Comparison of ENCODE assay signal across 10 cellular contexts in genomic region chr14:102579696-102580551, GRCh38. TPM values are rescaled to one million over a fixed set of nuclear protein-coding genes. Genes with fewer than 3 reads are reported as not detected.
A peak's percentile ranks its signal among the peaks of the same experiment; 100 is the strongest.
DNase-seq lines count a peak whose midpoint lies in the region; ATAC-seq, FAIRE-seq and TF ChIP-seq lines count a peak whose summit lies in the region.
"Had no signal": no experiment of that assay in that cellular context is flagged by ENCODE, and none has a peak within 500 bp of the region (broad histone marks: within the 10 kb centered on the region; RNA-seq: fewer than 3 reads in every experiment).

No MANE protein-coding gene starts in this region.

- no peaks in the 10 kb centered on the region for H3K36me3 Mint-ChIP-seq in stimulated activated effector memory CD8-positive, alpha-beta T cell treated with anti-CD3 and anti-CD28 coated beads, Interleukin-12 subunit alpha, Interleukin-12 subunit beta, amount 100 ng/mL, for 72 hours

- no peaks in the 10 kb centered on the region for H3K36me3 ChIP-seq in gastroesophageal sphincter

- 51 to 75% methylated on average over 3 to 16 of the region's 19 CpGs for WGBS in gastroesophageal sphincter (ENCODE audit: low coverage in 1 of 2), 2 donors

- ATAC-seq in SK-N-SH treated with all-trans-retinoic acid at 6 μM for 48 hours (peak; percentile 73), gastroesophageal sphincter (peak; percentile 53)
- no peak for ATAC-seq in stimulated activated effector memory CD8-positive, alpha-beta T cell treated with anti-CD3 and anti-CD28 coated beads, Interleukin-12 subunit alpha, Interleukin-12 subunit beta, amount 100 ng/mL, for 72 hours
- ATAC-seq: Panc1 had no signal

- H3K4me3 ChIP-seq in gastroesophageal sphincter: no peak overlapping the region

- H3K27ac Mint-ChIP-seq in stimulated activated effector memory CD8-positive, alpha-beta T cell treated with anti-CD3 and anti-CD28 coated beads, Interleukin-12 subunit alpha, Interleukin-12 subunit beta, amount 100 ng/mL, for 72 hours: peak overlapping the region; percentile 36

- no peaks in the 10 kb centered on the region for H3K4me1 Mint-ChIP-seq in stimulated activated effector memory CD8-positive, alpha-beta T cell treated with anti-CD3 and anti-CD28 coated beads, Interleukin-12 subunit alpha, Interleukin-12 subunit beta, amount 100 ng/mL, for 72 hours

- H3K9me3 Mint-ChIP-seq in stimulated activated effector memory CD8-positive, alpha-beta T cell treated with anti-CD3 and anti-CD28 coated beads, Interleukin-12 subunit alpha, Interleukin-12 subunit beta, amount 100 ng/mL, for 72 hours: no peaks in the 10 kb centered on the region

- no peak for TF ChIP-seq EP300 in gastroesophageal sphincter (IDR thresholded peaks at IDR 0.05)

- no peaks in the 10 kb centered on the region for H3K9me3 ChIP-seq in gastroesophageal sphincter

- no peak for TF ChIP-seq CTCF in gastroesophageal sphincter (IDR thresholded peaks at IDR 0.05)

- peak; percentile 63 for DNase-seq in H54 (ENCODE audit: insufficient read length, low spot score)
- DNase-seq in stimulated activated effector memory CD8-positive, alpha-beta T cell treated with anti-CD3 and anti-CD28 coated beads, Interleukin-12 subunit alpha, Interleukin-12 subunit beta, amount 100 ng/mL, for 72 hours (ENCODE audit: low spot score in 2 of 2): no peak
- no peak for DNase-seq in COLO668 (lab: John Stamatoyannopoulos, UW; ENCODE audit: unreplicated experiment)
- DNase-seq in C1 segment of cervical spinal cord (lab: John Stamatoyannopoulos, UW): no peak
- DNase-seq in SW 1271 (lab: John Stamatoyannopoulos, UW): no peak
- DNase-seq: anterior cingulate cortex had no signal

- H3K27me3 ChIP-seq in gastroesophageal sphincter: peaks cover 14% of the 10 kb centered on the region

- no peak for FAIRE-seq in H54 (lab: Jason Lieb, UNC)

- H3K4me1 ChIP-seq in gastroesophageal sphincter: no peaks in the 10 kb centered on the region
- H3K4me1 ChIP-seq: parathyroid adenoma had no signal

- no peak overlapping the region for H3K27ac ChIP-seq in gastroesophageal sphincter
- H3K27ac ChIP-seq: parathyroid adenoma had no signal

- H3K4me3 Mint-ChIP-seq in stimulated activated effector memory CD8-positive, alpha-beta T cell treated with anti-CD3 and anti-CD28 coated beads, Interleukin-12 subunit alpha, Interleukin-12 subunit beta, amount 100 ng/mL, for 72 hours: no peak overlapping the region

- TF ChIP-seq POLR2A in H54 (IDR thresholded peaks at IDR 0.05; ENCODE audit: low read depth, low read length) (no peak), gastroesophageal sphincter (IDR thresholded peaks at IDR 0.05) (no peak)

TF ChIP-seq in SK-N-SH treated with all-trans-retinoic acid at 6 μM for 48 hours, 23 proteins besides CTCF, POLR2A, EP300 and RAD21:
- no peak for TF ChIP-seq TOX (CRISPR knock-in tag; IDR thresholded peaks at IDR 0.05; ENCODE audit: borderline replicate concordance)
- no peak for TF ChIP-seq BACH2 (CRISPR knock-in tag; IDR thresholded peaks at IDR 0.05; ENCODE audit: borderline replicate concordance)
- TF ChIP-seq, protein P1, sequence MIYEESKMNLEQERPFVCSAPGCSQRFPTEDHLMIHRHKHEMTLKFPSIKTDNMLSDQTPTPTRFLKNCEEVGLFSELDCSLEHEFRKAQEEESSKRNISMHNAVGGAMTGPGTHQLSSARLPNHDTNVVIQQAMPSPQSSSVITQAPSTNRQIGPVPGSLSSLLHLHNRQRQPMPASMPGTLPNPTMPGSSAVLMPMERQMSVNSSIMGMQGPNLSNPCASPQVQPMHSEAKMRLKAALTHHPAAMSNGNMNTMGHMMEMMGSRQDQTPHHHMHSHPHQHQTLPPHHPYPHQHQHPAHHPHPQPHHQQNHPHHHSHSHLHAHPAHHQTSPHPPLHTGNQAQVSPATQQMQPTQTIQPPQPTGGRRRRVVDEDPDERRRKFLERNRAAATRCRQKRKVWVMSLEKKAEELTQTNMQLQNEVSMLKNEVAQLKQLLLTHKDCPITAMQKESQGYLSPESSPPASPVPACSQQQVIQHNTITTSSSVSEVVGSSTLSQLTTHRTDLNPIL (CRISPR knock-in tag; IDR thresholded peaks at IDR 0.05; ENCODE audit: low read depth): no peak
- no peak for TF ChIP-seq RARB (CRISPR knock-in tag; IDR thresholded peaks at IDR 0.05)
- TF ChIP-seq OSR1 (CRISPR knock-in tag; IDR thresholded peaks at IDR 0.05): no peak
- TF ChIP-seq ZNF70 (CRISPR knock-in tag; IDR thresholded peaks at IDR 0.05): no peak
- TF ChIP-seq GLIS3 (CRISPR knock-in tag; IDR thresholded peaks at IDR 0.05): no peak

RNA-seq across cellular contexts. Expression of gene RCOR1, which starts 12.5 kb away (rescaled TPM):
- 10 to 100 TPM; 11.6 to 15.6 (median 14.0) TPM for total RNA-seq in gastroesophageal sphincter
